ENCODE assay signal across 28 cellular contexts in genomic region chr4:4641661-4642180, GRCh38.
DNase-seq lines count a peak whose midpoint lies in the region; ATAC-seq, FAIRE-seq and TF ChIP-seq lines count a peak whose summit lies in the region.
"Had no signal": no experiment of that assay in that cellular context is flagged by ENCODE, and none has a peak within 500 bp of the region (broad histone marks: within the 10 kb centered on the region; RNA-seq: fewer than 3 reads in every experiment).

No MANE protein-coding gene starts in this region.

- H3K9me3 Mint-ChIP-seq in natural killer cell = no peaks in the 10 kb centered on the region
- H3K9me3 Mint-ChIP-seq: dendritic cell treated with granulocyte-macrophage colony-stimulating factor and Interleukin-4, amounts not matched to agents 40 ng/mL and 50 ng/mL, for 4 days had no signal

- in situ Hi-C loops in K562 (cut with MboI) = no loop called here

- no peak for FAIRE-seq in K562 (lab: Jason Lieb, UNC)
- FAIRE-seq: HTR-8/SVneo, small intestine had no signal

- no peak overlapping the region for H3K4me3 ChIP-seq in H7 (ENCODE audit: insufficient read depth, low read depth, low read length)
- no peak overlapping the region for H3K4me3 ChIP-seq in K562
- no peak overlapping the region for H3K4me3 ChIP-seq in neuronal stem cell (ENCODE audit: low read length in 2 of 2)
- H3K4me3 ChIP-seq: gastroesophageal sphincter, tibial artery had no signal

- no peaks in the 10 kb centered on the region for H3K9me1 ChIP-seq in K562 (ENCODE audit: control insufficient read depth, insufficient read depth, low read length)

- H2AK5ac ChIP-seq in neuronal stem cell (ENCODE audit: low read depth, low read length) = peak overlapping the region; percentile 2

- no peak for TF ChIP-seq POLR2A in K562 (conservative IDR thresholded peaks at IDR 0.05)

- no peaks in the 10 kb centered on the region for H3K27me3 Mint-ChIP-seq in natural killer cell (ENCODE audit: low read depth in 2 of 2)
- H3K27me3 Mint-ChIP-seq: activated CD4-positive, alpha-beta memory T cell treated with anti-CD3 and anti-CD28 coated beads for 36 hours; activated naive CD4-positive, alpha-beta T cell treated with anti-CD3 and anti-CD28 coated beads, Interleukin-2, amount 50 U/mL, for 24 hours; dendritic cell treated with granulocyte-macrophage colony-stimulating factor and Interleukin-4, amounts not matched to agents 40 ng/mL and 50 ng/mL, for 4 days; stimulated activated naive CD8-positive, alpha-beta T cell treated with anti-CD3 and anti-CD28 coated beads, Interleukin-15, amount 100 ng/mL, for 72 hours had no signal

- peaks cover under 1% of the 10 kb centered on the region; the same call in 1 of the 2 replicates for H4K20me1 ChIP-seq in K562 (replicated peaks; ENCODE audit: control insufficient read depth, insufficient read depth, low read length)

- WGBS in K562 (ENCODE audit: insufficient coverage, low coverage, missing lambda C conversion rate) = 21% methylated on average over 11 of the region's 17 CpGs
- WGBS in neuronal stem cell (ENCODE audit: extremely low coverage in 2 of 2, insufficient read length in 2 of 2, insufficient replicate concordance in 1 of 2), 2 donors = no CpG with 5 or more reads among the region's 17 CpGs

- no peak overlapping the region for H4K8ac ChIP-seq in neuronal stem cell (ENCODE audit: low read depth, low read length)

- POLR2A ChIA-PET in K562 (lab: Yijun Ruan, JAX) = no interaction called here

- H3K4me1 ChIP-seq in K562 (replicated peaks in 1 of 2; ENCODE audit: control insufficient read depth in 2 of 2, insufficient read depth in 2 of 2, low read length in 2 of 2) (no peaks in the 10 kb centered on the region; a peak in 1 of 5 replicates), neuronal stem cell (ENCODE audit: control insufficient read depth in 2 of 2, insufficient read depth in 1 of 2, low read depth in 1 of 2, low read length in 2 of 2) (peaks cover 17 to 21% of the 10 kb centered on the region in 2 donors)
- H3K4me1 ChIP-seq: gastroesophageal sphincter, tibial artery had no signal

- TF ChIP-seq CTCF in K562 (IDR thresholded peaks at IDR 0.05 in 2 of 3, conservative IDR thresholded peaks at IDR 0.05 in 1 of 3; ENCODE audit: insufficient read depth in 2 of 3, low read depth in 1 of 3, low read length in 3 of 3) (no peak), natural killer cell (IDR thresholded peaks at IDR 0.05) (no peak)

- H2BK15ac ChIP-seq in neuronal stem cell (ENCODE audit: low read length) = peak overlapping the region; percentile 0

- no peak overlapping the region for H2BK12ac ChIP-seq in neuronal stem cell (ENCODE audit: low read length)

- intact Hi-C loops in K562 (cut with micrococcal nuclease) (no loop called here), head of caudate nucleus (cut with DNase I) (no loop called here), natural killer cell (cut with micrococcal nuclease) (no loop called here)

- CTCF ChIA-PET in K562 (lab: Yijun Ruan, JAX; ENCODE audit: low intra/inter-chr PET ratio) = no interaction called here

- no peaks in the 10 kb centered on the region for H3K79me2 ChIP-seq in K562 (ENCODE audit: control insufficient read depth, insufficient read depth, low read length)

- no peak overlapping the region for H3K4me3 Mint-ChIP-seq in natural killer cell
- H3K4me3 Mint-ChIP-seq: activated CD4-positive, alpha-beta memory T cell treated with anti-CD3 and anti-CD28 coated beads for 36 hours; activated naive CD4-positive, alpha-beta T cell treated with anti-CD3 and anti-CD28 coated beads, Interleukin-2, amount 50 U/mL, for 24 hours; dendritic cell treated with granulocyte-macrophage colony-stimulating factor and Interleukin-4, amounts not matched to agents 40 ng/mL and 50 ng/mL, for 4 days; stimulated activated naive CD8-positive, alpha-beta T cell treated with anti-CD3 and anti-CD28 coated beads, Interleukin-15, amount 100 ng/mL, for 72 hours had no signal

- H2BK120ac ChIP-seq in neuronal stem cell (ENCODE audit: low read depth, low read length) = no peak overlapping the region

- no peaks in the 10 kb centered on the region for H3K79me1 ChIP-seq in neuronal stem cell (ENCODE audit: low read depth, low read length)

- no peak overlapping the region for H3K4ac ChIP-seq in neuronal stem cell (ENCODE audit: low read length)

- no peak overlapping the region for H3K27ac Mint-ChIP-seq in natural killer cell
- H3K27ac Mint-ChIP-seq: activated CD4-positive, alpha-beta memory T cell treated with anti-CD3 and anti-CD28 coated beads for 36 hours; activated naive CD4-positive, alpha-beta T cell treated with anti-CD3 and anti-CD28 coated beads, Interleukin-2, amount 50 U/mL, for 24 hours; dendritic cell treated with granulocyte-macrophage colony-stimulating factor and Interleukin-4, amounts not matched to agents 40 ng/mL and 50 ng/mL, for 4 days; stimulated activated naive CD8-positive, alpha-beta T cell treated with anti-CD3 and anti-CD28 coated beads, Interleukin-15, amount 100 ng/mL, for 72 hours had no signal

- no peak for TF ChIP-seq EP300 in K562 (IDR thresholded peaks at IDR 0.05; ENCODE audit: low read length)

- H3K27ac ChIP-seq in K562 (ENCODE audit: extremely low read depth, low read depth, low read length) = no peak overlapping the region
- peak overlapping the region; percentile 42 for H3K27ac ChIP-seq in neuronal stem cell (replicated peaks; ENCODE audit: low read length)
- H3K27ac ChIP-seq: gastroesophageal sphincter, tibial artery had no signal

- no peaks in the 10 kb centered on the region for H3K4me1 Mint-ChIP-seq in natural killer cell
- H3K4me1 Mint-ChIP-seq: activated naive CD4-positive, alpha-beta T cell treated with anti-CD3 and anti-CD28 coated beads, Interleukin-2, amount 50 U/mL, for 24 hours had no signal

- no peaks in the 10 kb centered on the region for H3K36me3 Mint-ChIP-seq in natural killer cell

- H3K23ac ChIP-seq in neuronal stem cell (ENCODE audit: low read depth, low read length, poor library complexity) = no peak overlapping the region

- DNase-seq in H7 (peak; percentile 68), K562 (ENCODE audit: extremely low read depth in 1 of 4, low spot score in 3 of 4) (no peak), iPS-NIHi11 (ENCODE audit: low spot score) (peak; percentile 43), neuronal stem cell (ENCODE audit: low spot score) (no peak), head of caudate nucleus (no peak), superior temporal gyrus (ENCODE audit: extremely low spot score) (no peak), natural killer cell (no peak)
- DNase-seq: ACHN; activated CD4-positive, alpha-beta memory T cell treated with anti-CD3 and anti-CD28 coated beads for 36 hours; activated CD8-positive, alpha-beta memory T cell treated with anti-CD3 and anti-CD28 coated beads, Interleukin-2, amount 50 U/mL, for 4 hours; amygdala; Karpas-422; mammary epithelial cell; NCI-H1436 treated with DMSO at 0.1 percent for 48 hours; NCI-H446; NCI-H774; RPMI8226; small intestine; stimulated activated CD4-positive, alpha-beta T cell treated with anti-CD3 and anti-CD28 coated beads, Interleukin-1b, Interleukin-23, amount 100 ng/mL, for 48 hours; stimulated activated CD8-positive, alpha-beta memory T cell treated with anti-CD3 and anti-CD28 coated beads, Interleukin-4, amount 100 ng/mL, for 48 hours; stimulated activated naive CD8-positive, alpha-beta T cell treated with anti-CD3 and anti-CD28 coated beads, Interleukin-15, amount 100 ng/mL, for 72 hours; T-helper 1 cell; tibial artery had no signal

- ATAC-seq in K562 (no peak), natural killer cell (no peak)
- ATAC-seq: activated CD4-positive, CD25-positive, alpha-beta regulatory T cell treated with anti-CD3 and anti-CD28 coated beads, Interleukin-2, amount 50 U/mL, for 24 hours; gastroesophageal sphincter; stimulated activated naive CD8-positive, alpha-beta T cell treated with anti-CD3 and anti-CD28 coated beads, Interleukin-15, amount 100 ng/mL, for 72 hours had no signal

- H3K9me3 ChIP-seq in K562 (replicated peaks; ENCODE audit: control insufficient read depth, insufficient read depth, low read depth, low read length) = peaks cover 2% of the 10 kb centered on the region; the same call in 1 of the 2 replicates
- H3K9me3 ChIP-seq in neuronal stem cell (replicated peaks in 1 of 2; ENCODE audit: control insufficient read depth in 2 of 2, insufficient read depth in 1 of 2, low read depth in 1 of 2, low read length in 2 of 2) = no peaks in the 10 kb centered on the region
- H3K9me3 ChIP-seq: gastroesophageal sphincter, tibial artery had no signal

- H4K91ac ChIP-seq in neuronal stem cell (ENCODE audit: low read depth, low read length, poor library complexity) = no peak overlapping the region

- TF ChIP-seq RAD21 in K562 (CRISPR knock-in tag; conservative IDR thresholded peaks at IDR 0.05 in 1 of 2, IDR thresholded peaks at IDR 0.05 in 1 of 2) = no peak

- no peak overlapping the region for H3K14ac ChIP-seq in neuronal stem cell (ENCODE audit: low read length)

- BruUV-seq in K562 (replicated peaks; lab: Mats Ljungman, UMichigan) = no TSS peak

- H3K4me2 ChIP-seq in K562 (ENCODE audit: insufficient read depth, low read length) (no peak overlapping the region), neuronal stem cell (ENCODE audit: insufficient read depth, low read length, poor library complexity, severe bottlenecking) (no peak overlapping the region)

- H3K9ac ChIP-seq in K562 (ENCODE audit: insufficient read depth in 1 of 2, low read depth in 2 of 2, low read length in 2 of 2) (no peak overlapping the region), neuronal stem cell (ENCODE audit: low read depth, low read length, poor library complexity) (peak overlapping the region; percentile 34)

- H2BK5ac ChIP-seq in neuronal stem cell (ENCODE audit: low read length) = no peak overlapping the region

- H3K27me3 ChIP-seq in H7 (ENCODE audit: control insufficient read depth, insufficient read depth, low read length) (no peaks in the 10 kb centered on the region; the same call in 1 of the 2 replicates), K562 (ENCODE audit: control insufficient read depth in 2 of 2, insufficient read depth in 2 of 2, low read length in 2 of 2) (peaks cover 13 to 28% of the 10 kb centered on the region in 2 experiments; a peak in 3 of 5 replicates), neuronal stem cell (ENCODE audit: control insufficient read depth in 3 of 3, insufficient read depth in 3 of 3, low read depth in 1 of 3, low read length in 3 of 3) (no peaks in the 10 kb centered on the region)
- H3K27me3 ChIP-seq: gastroesophageal sphincter, tibial artery had no signal

- peak overlapping the region; percentile 72 for H3K18ac ChIP-seq in neuronal stem cell (ENCODE audit: low read length)

- H3K36me3 ChIP-seq in H7 (replicated peaks; ENCODE audit: control insufficient read depth, insufficient read depth, low read length) (no peaks in the 10 kb centered on the region; the same call in 1 of the 2 replicates), K562 (ENCODE audit: control insufficient read depth, insufficient read depth, low read length) (no peaks in the 10 kb centered on the region), neuronal stem cell (replicated peaks in 1 of 2; ENCODE audit: control insufficient read depth in 2 of 2, insufficient read depth in 2 of 2, low read length in 2 of 2) (no peaks in the 10 kb centered on the region)
- H3K36me3 ChIP-seq: gastroesophageal sphincter, tibial artery had no signal

- H2AFZ ChIP-seq in K562 (ENCODE audit: low read depth, low read length) (no peak overlapping the region), neuronal stem cell (ENCODE audit: low read length) (peak overlapping the region; percentile 68)

TF ChIP-seq in K562, 482 proteins besides CTCF, POLR2A, EP300 and RAD21 (continues in another document):
- TF ChIP-seq ZKSCAN1 (IDR thresholded peaks at IDR 0.05; ENCODE audit: low read depth, low read length) = no peak

Comparison
In these comparisons a context has a peak if more than half of its experiments do, and no peak if none do; other contexts are left out.
1. DNase-seq: peak in H7 (single experiment) and iPS-NIHi11 (single experiment); none in K562 (0 of 4), neuronal stem cell (single experiment), head of caudate nucleus (0 of 42), superior temporal gyrus (single experiment) and natural killer cell (single experiment).